In genomic region chr1:39927538-39927937, GRCh38 we compare ENCODE assay signal across 22 cellular contexts. TPM values are rescaled to one million over a fixed set of nuclear protein-coding genes. Genes with fewer than 3 reads are reported as not detected.
DNase-seq lines count a peak whose midpoint lies in the region; ATAC-seq, FAIRE-seq and TF ChIP-seq lines count a peak whose summit lies in the region.
"Had no signal": no experiment of that assay in that cellular context is flagged by ENCODE, and none has a peak within 500 bp of the region (broad histone marks: within the 10 kb centered on the region; RNA-seq: fewer than 3 reads in every experiment).

No MANE protein-coding gene starts in this region.

- H3K36me3 Mint-ChIP-seq in MCF 10A (ENCODE audit: insufficient read depth, unreplicated experiment) (no peaks in the 10 kb centered on the region), WTC11 (no peaks in the 10 kb centered on the region)
- H3K36me3 Mint-ChIP-seq in activated T-cell treated with anti-CD3 and anti-CD28 coated beads, Interleukin-2, amount 50 U/mL, for 4 hours (ENCODE audit: insufficient read depth) = no peaks in the 10 kb centered on the region
- H3K36me3 Mint-ChIP-seq: activated CD8-positive, alpha-beta memory T cell treated with anti-CD3 and anti-CD28 coated beads, Interleukin-2, amount 10 ng/mL, durations not matched to agents 7 days and 5 days; mesothelial cell of epicardium; neural progenitor cell had no signal

- H3K9me3 ChIP-seq in heart right ventricle (no peaks in the 10 kb centered on the region), pancreas (no peaks in the 10 kb centered on the region)
- H3K9me3 ChIP-seq: adrenal gland had no signal

- TF ChIP-seq CTCF in MCF 10A (IDR thresholded peaks at IDR 0.05; ENCODE audit: unreplicated experiment) (no peak), heart right ventricle (IDR thresholded peaks at IDR 0.05) (no peak), pancreas (IDR thresholded peaks at IDR 0.05) (no peak), WTC11 (IDR thresholded peaks at IDR 0.05) (no peak)

- peaks cover 0 to 24% (median 7%) of the 10 kb centered on the region in 9 donors for H3K4me1 ChIP-seq in heart right ventricle
- no peaks in the 10 kb centered on the region for H3K4me1 ChIP-seq in pancreas
- H3K4me1 ChIP-seq: adrenal gland, neural progenitor cell had no signal

- H3K4me1 Mint-ChIP-seq in MCF 10A (ENCODE audit: insufficient read depth, unreplicated experiment) (peaks cover 49% of the 10 kb centered on the region), WTC11 (peaks cover 21% of the 10 kb centered on the region)
- no peaks in the 10 kb centered on the region for H3K4me1 Mint-ChIP-seq in activated T-cell treated with anti-CD3 and anti-CD28 coated beads, Interleukin-2, amount 50 U/mL, for 4 hours (ENCODE audit: low read depth)

- CTCF ChIA-PET in MCF 10A (lab: Yijun Ruan, JAX) = interaction anchor here (0.6 to 5.9 kb wide), 4 partner anchors 8 to 110 kb away, joined by 3 to 55 read pairs (median 4); partner anchors contain the start of gene MFSD2A
- CTCF ChIA-PET in WTC11 (lab: Charles Lee) = interaction anchor here (1.3 to 3.3 kb wide), 3 partner anchors 8 to 46 kb away, joined by 4 to 23 read pairs (median 18); partner anchors contain the start of gene MYCL

- no peak overlapping the region for H3K4me3 ChIP-seq in heart right ventricle
- no peak overlapping the region for H3K4me3 ChIP-seq in pancreas
- H3K4me3 ChIP-seq: adrenal gland, neural progenitor cell, SK-N-MC had no signal

- intact Hi-C loops in MCF 10A (cut with micrococcal nuclease) = no loop called here
- intact Hi-C loops in heart right ventricle (cut with DNase I) = loop anchor here in 2 of 10 donors (5.0 to 10.0 kb wide), 2 partner anchors 35 to 107 kb away; no protein-coding TSS in a partner anchor
- intact Hi-C loops in pancreas (cut with DNase I) = loop anchor here in 1 of 3 donors (5.0 kb wide), 1 partner anchor 45 kb away; no protein-coding TSS in a partner anchor

- WGBS in heart right ventricle, 2 donors = 68 to 89% methylated on average over 3 of the region's 3 CpGs
- 53 to 60% methylated on average over 3 of the region's 3 CpGs for WGBS in pancreas, 2 donors

- H3K9me3 Mint-ChIP-seq in MCF 10A (ENCODE audit: unreplicated experiment) (no peaks in the 10 kb centered on the region), WTC11 (no peaks in the 10 kb centered on the region)
- H3K9me3 Mint-ChIP-seq in activated T-cell treated with anti-CD3 and anti-CD28 coated beads, Interleukin-2, amount 50 U/mL, for 4 hours = no peaks in the 10 kb centered on the region
- H3K9me3 Mint-ChIP-seq: activated T-helper 2 cell treated with anti-CD3 and anti-CD28 coated beads, Interferon-gamma antibody, Interleukin-2, Interleukin-4, amounts not matched to agents 10 μg/mL and 5 μg/mL and 100 μg/mL, durations not matched to agents 14 hours and 24 hours and 36 hours; CD4-positive, alpha-beta T cell; mesothelial cell of epicardium; neural progenitor cell had no signal

- no TSS peak for BruUV-seq in MCF 10A (replicated peaks; lab: Mats Ljungman, UMichigan)

- DNase-seq in EH (ENCODE audit: low read depth) (peak; percentile 6), MCF 10A (ENCODE audit: unreplicated experiment) (peak; percentile 72), heart right ventricle (no peak), pancreas (no peak), NCI-H2196 treated with DMSO at 0.1 percent for 48 hours (lab: John Stamatoyannopoulos, UW; ENCODE audit: unreplicated experiment) (no peak), T-helper 9 cell (no peak), WTC11 (ENCODE audit: low spot score) (no peak)
- no peak for DNase-seq in activated T-cell treated with anti-CD3 and anti-CD28 coated beads, Interleukin-2, amount 50 U/mL, for 4 hours
- DNase-seq: activated CD4-positive, alpha-beta T cell treated with anti-CD3 and anti-CD28 coated beads for 4 hours; activated CD8-positive, alpha-beta memory T cell treated with anti-CD3 and anti-CD28 coated beads, Interleukin-2, amount 10 ng/mL, durations not matched to agents 7 days and 5 days; caudate nucleus; CD4-positive, alpha-beta T cell; GDM1; NCI-H1436; NCI-H82; T1000 had no signal

- H3K36me3 ChIP-seq in heart right ventricle (no peaks in the 10 kb centered on the region), pancreas (no peaks in the 10 kb centered on the region)
- H3K36me3 ChIP-seq: adrenal gland, neural progenitor cell had no signal

- peak in 5 of 8 donors; percentile 29 to 51 (median 47) for ATAC-seq in heart right ventricle
- peak in 3 of 4 donors; percentile 27 to 42 (median 32) for ATAC-seq in pancreas
- ATAC-seq in activated T-cell treated with anti-CD3 and anti-CD28 coated beads, Interleukin-2, amount 50 U/mL, for 4 hours = no peak
- ATAC-seq in WTC11 = no peak
- ATAC-seq: activated CD8-positive, alpha-beta memory T cell treated with anti-CD3 and anti-CD28 coated beads, Interleukin-2, amount 10 ng/mL, durations not matched to agents 7 days and 5 days had no signal

- H3K27me3 ChIP-seq in heart right ventricle = peaks cover 0 to 18% (median 7%) of the 10 kb centered on the region in 7 donors
- no peaks in the 10 kb centered on the region for H3K27me3 ChIP-seq in pancreas
- H3K27me3 ChIP-seq: adrenal gland had no signal

- POLR2A ChIA-PET in MCF 10A (lab: Yijun Ruan, JAX) = interaction anchor here (0.7 to 5.0 kb wide), 10 partner anchors 11 to 188 kb away, joined by 3 to 52 read pairs (median 6); partner anchors contain the start of genes CAP1, MFSD2A and PPIE
- POLR2A ChIA-PET in WTC11 (lab: Charles Lee) = no interaction called here

- H3K27me3 Mint-ChIP-seq in MCF 10A (ENCODE audit: insufficient read depth, unreplicated experiment) (no peaks in the 10 kb centered on the region), WTC11 (ENCODE audit: low read depth) (peaks cover 7% of the 10 kb centered on the region; the same call in 1 of the 2 replicates)
- no peaks in the 10 kb centered on the region for H3K27me3 Mint-ChIP-seq in activated T-cell treated with anti-CD3 and anti-CD28 coated beads, Interleukin-2, amount 50 U/mL, for 4 hours (ENCODE audit: low read depth)
- H3K27me3 Mint-ChIP-seq: CD4-positive, alpha-beta T cell had no signal

- H3K27ac Mint-ChIP-seq in MCF 10A (ENCODE audit: low read depth, unreplicated experiment) (peak overlapping the region; percentile 81), WTC11 (no peak overlapping the region)
- H3K27ac Mint-ChIP-seq: activated CD8-positive, alpha-beta memory T cell treated with anti-CD3 and anti-CD28 coated beads, Interleukin-2, amount 10 ng/mL, durations not matched to agents 7 days and 5 days; activated T-helper 2 cell treated with anti-CD3 and anti-CD28 coated beads, Interferon-gamma antibody, Interleukin-2, Interleukin-4, amounts not matched to agents 10 μg/mL and 5 μg/mL and 100 μg/mL, durations not matched to agents 14 hours and 24 hours and 36 hours; CD4-positive, alpha-beta T cell; mesothelial cell of epicardium had no signal

- no peak overlapping the region for H3K27ac ChIP-seq in heart right ventricle
- no peak overlapping the region for H3K27ac ChIP-seq in pancreas
- H3K27ac ChIP-seq: adrenal gland, neural progenitor cell, SK-N-MC had no signal

- H3K4me3 Mint-ChIP-seq in MCF 10A (ENCODE audit: unreplicated experiment) (no peak overlapping the region), WTC11 (no peak overlapping the region)
- H3K4me3 Mint-ChIP-seq in activated T-cell treated with anti-CD3 and anti-CD28 coated beads, Interleukin-2, amount 50 U/mL, for 4 hours = no peak overlapping the region
- H3K4me3 Mint-ChIP-seq: activated CD8-positive, alpha-beta memory T cell treated with anti-CD3 and anti-CD28 coated beads, Interleukin-2, amount 10 ng/mL, durations not matched to agents 7 days and 5 days; CD4-positive, alpha-beta T cell; mesothelial cell of epicardium had no signal

- no peak for FAIRE-seq in pancreas (lab: Jason Lieb, UNC)
- FAIRE-seq: H54 had no signal

TF ChIP-seq in WTC11, 78 proteins besides CTCF, POLR2A, EP300 and RAD21 (continues in another document):
- TF ChIP-seq MXD4 (CRISPR knock-in tag; IDR thresholded peaks at IDR 0.05; ENCODE audit: borderline replicate concordance) = no peak
- no peak for TF ChIP-seq GTF2I (CRISPR knock-in tag; conservative IDR thresholded peaks at IDR 0.05)
- no peak for TF ChIP-seq IRF2 (CRISPR knock-in tag; IDR thresholded peaks at IDR 0.05; ENCODE audit: borderline replicate concordance, low read depth)

RNA-seq across cellular contexts. Expression of gene MYCL, which starts 25.8 kb away (rescaled TPM):
- 0.63 and 1.1 TPM in 2 replicates for total RNA-seq in MCF 10A (2022)
- total RNA-seq in heart right ventricle = 1 to 10 TPM in 2 of 10 donors, under 1 TPM in 8; 0.30 to 2.5 (median 0.76) TPM
- polyA plus RNA-seq in heart right ventricle = under 1 TPM; 0.07 to 0.13 TPM
- 10 to 100 TPM in 2 of 6 donors, 1 to 10 TPM in 4; 3.4 to 17.9 (median 7.2) TPM for total RNA-seq in pancreas
- polyA plus RNA-seq in pancreas = 1 to 10 TPM; 1.4 to 3.0 TPM
- under 1 TPM; 0.08 to 0.38 (median 0.18) TPM for total RNA-seq in activated T-cell treated with anti-CD3 and anti-CD28 coated beads, Interleukin-2, amount 50 U/mL, for 4 hours
- total RNA-seq in WTC11 (2021) = 31.0 to 32.6 TPM (median 32.2 TPM) in 3 replicates

RNA-seq across cellular contexts. Expression of gene MFSD2A, which starts 27.4 kb away (rescaled TPM):
- total RNA-seq in MCF 10A (2022) (49.1 and 52.9 TPM in 2 replicates), heart right ventricle (1 to 10 TPM in 1 of 10 donors, under 1 TPM in 7, not detected in 2; 0.31 to 1.2 (median 0.45) TPM), pancreas (1 to 10 TPM in 1 of 6 donors, under 1 TPM in 4, not detected in 1; 0.16 to 1.0 (median 0.34) TPM), WTC11 (2021) (11.5 to 14.0 TPM (median 12.9 TPM) in 3 replicates)
- polyA plus RNA-seq in heart right ventricle (1 to 10 TPM in 1 of 2 donors, under 1 TPM in 1; 0.15 to 5.6 TPM), pancreas (under 1 TPM; 0.68 to 0.96 TPM)
- 10 to 100 TPM; 31.0 to 35.6 (median 31.8) TPM for total RNA-seq in activated T-cell treated with anti-CD3 and anti-CD28 coated beads, Interleukin-2, amount 50 U/mL, for 4 hours

RNA-seq across cellular contexts. Expression of gene TRIT1, which starts 44.2 kb away (rescaled TPM):
- total RNA-seq in MCF 10A (2022) (27.4 and 30.6 TPM in 2 replicates), heart right ventricle (10 to 100 TPM; 12.3 to 21.8 (median 16.8) TPM), pancreas (10 to 100 TPM in 5 of 6 donors, 1 to 10 TPM in 1; 9.9 to 14.5 (median 12.1) TPM), WTC11 (2021) (26.3 to 31.4 TPM (median 27.3 TPM) in 3 replicates)
- polyA plus RNA-seq in heart right ventricle (10 to 100 TPM; 11.4 to 23.6 TPM), pancreas (10 to 100 TPM; 14.3 to 17.7 TPM)
- total RNA-seq in activated T-cell treated with anti-CD3 and anti-CD28 coated beads, Interleukin-2, amount 50 U/mL, for 4 hours = 10 to 100 TPM; 28.6 to 30.8 (median 30.6) TPM

Comparison
In these comparisons a context has a peak if more than half of its experiments do, and no peak if none do; other contexts are left out.
1. DNase-seq: peak in EH (single experiment) and MCF 10A (single experiment); none in heart right ventricle (0 of 2), pancreas (0 of 6), NCI-H2196 treated with DMSO at 0.1 percent for 48 hours (single experiment), activated T-cell treated with anti-CD3 and anti-CD28 coated beads, Interleukin-2, amount 50 U/mL, for 4 hours (single experiment), T-helper 9 cell (single experiment) and WTC11 (single experiment).
2. ATAC-seq: peak in heart right ventricle (5 of 8) and pancreas (3 of 4); none in activated T-cell treated with anti-CD3 and anti-CD28 coated beads, Interleukin-2, amount 50 U/mL, for 4 hours (0 of 2) and WTC11 (single experiment).